Comparison of ENCODE assay signal across 28 cellular contexts in the genomic region with DNA sequence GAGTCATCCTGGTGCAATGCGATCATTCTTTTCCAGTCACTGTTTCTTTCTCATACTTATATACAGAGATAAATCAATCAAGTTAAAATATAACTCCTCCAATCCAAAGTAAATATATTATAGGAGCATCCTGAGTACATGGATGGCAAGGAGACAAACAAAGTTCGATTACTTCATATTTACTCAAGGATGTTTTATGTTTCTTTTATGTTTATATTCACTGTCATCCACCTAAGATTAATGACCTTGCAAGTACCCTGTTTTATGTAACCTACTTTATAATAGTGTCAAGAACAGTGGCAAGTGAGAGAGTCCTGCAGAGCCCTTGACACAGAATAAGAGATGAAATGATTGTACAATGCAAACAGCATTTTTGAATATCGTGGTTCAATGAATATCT. TPM values are rescaled to one million over a fixed set of nuclear protein-coding genes. Genes with fewer than 3 reads are reported as not detected.
"Had no signal": no experiment of that assay in that cellular context is flagged by ENCODE, and none has a peak within 500 bp of the region (broad histone marks: within the 10 kb centered on the region; RNA-seq: fewer than 3 reads in every experiment).

A gene (minus strand): TSS at position 33 of the 400 bp plus-strand sequence. CDS start 26 bp downstream, at position 7.

- H3K9ac ChIP-seq: SK-N-SH had no signal

- H3K36me3 ChIP-seq: brain microvascular endothelial cell, cardiac muscle cell, SJCRH30, WERI-Rb-1 had no signal

- H3K4me1 ChIP-seq: SJCRH30 had no signal

- H3K4me3 ChIP-seq: cardiac muscle cell, SJCRH30 had no signal

- H3K9me3 ChIP-seq: SJCRH30, SK-N-SH had no signal

- H3K27ac ChIP-seq: brain microvascular endothelial cell, cardiac muscle cell, SJCRH30, WERI-Rb-1 had no signal

- H3K27me3 ChIP-seq: brain microvascular endothelial cell, cardiac muscle cell, SJCRH30 had no signal

- ATAC-seq: activated CD4-positive, alpha-beta T cell treated with anti-CD3 and anti-CD28 coated beads for 36 hours; activated T-helper 17 cell treated with anti-CD3 and anti-CD28 coated beads, Interleukin-2, amount 50 U/mL, for 72 hours had no signal

- H3K4me2 ChIP-seq: SK-N-SH had no signal

- DNase-seq: activated CD4-positive, alpha-beta memory T cell treated with anti-CD3 and anti-CD28 coated beads, Interleukin-2, amount 10 ng/mL, durations not matched to agents 7 days and 5 days; activated CD4-positive, alpha-beta T cell treated with anti-CD3 and anti-CD28 coated beads for 36 hours; activated CD4-positive, alpha-beta T cell treated with anti-CD3 and anti-CD28 coated beads, Interleukin-2, amount 50 U/mL, for 1 hour; activated gamma-delta T cell; activated naive CD4-positive, alpha-beta T cell treated with anti-CD3 and anti-CD28 coated beads for 36 hours; activated naive CD8-positive, alpha-beta T cell treated with anti-CD3 and anti-CD28 coated beads for 36 hours; activated T-cell treated with anti-CD3 and anti-CD28 coated beads for 4 hours; activated T-cell treated with anti-CD3 and anti-CD28 coated beads, Interleukin-2, amount 50 U/mL, for 48 hours; brain microvascular endothelial cell; NCI-H1092; NCI-H1694; NCI-H2029; NCI-H2107; NCI-H524 treated with DMSO at 0.1 percent for 48 hours; NCI-H748 treated with DMSO at 0.1 percent for 48 hours; SJCRH30; SK-N-SH; T-helper 1 cell; WERI-Rb-1 had no signal

RNA-seq across cellular contexts. Expression of the gene that starts here (rescaled TPM):
- total RNA-seq: activated CD4-positive, alpha-beta memory T cell treated with anti-CD3 and anti-CD28 coated beads, Interleukin-2, amount 10 ng/mL, durations not matched to agents 7 days and 5 days; activated CD4-positive, alpha-beta T cell treated with anti-CD3 and anti-CD28 coated beads for 36 hours; activated CD8-positive, alpha-beta memory T cell treated with anti-CD3 and anti-CD28 coated beads for 36 hours; activated naive CD4-positive, alpha-beta T cell treated with anti-CD3 and anti-CD28 coated beads for 36 hours; activated naive CD8-positive, alpha-beta T cell treated with anti-CD3 and anti-CD28 coated beads for 36 hours; activated T-helper 17 cell treated with anti-CD3 and anti-CD28 coated beads, Interleukin-2, amount 50 U/mL, for 72 hours; cardiac muscle cell; LHCN-M2; MCF 10A; OCI-LY7; RPMI7951; SJCRH30; T-helper 2 cell treated with Interferon-gamma antibody and Interleukin-4, amounts not matched to agents 100 ng/mL and 5 ng/mL, for 36 hours had no signal
- polyA plus RNA-seq: adipose tissue, cardiac muscle cell, SK-N-SH had no signal
